ENCODE assay signal across 14 cellular contexts in the genomic region with DNA sequence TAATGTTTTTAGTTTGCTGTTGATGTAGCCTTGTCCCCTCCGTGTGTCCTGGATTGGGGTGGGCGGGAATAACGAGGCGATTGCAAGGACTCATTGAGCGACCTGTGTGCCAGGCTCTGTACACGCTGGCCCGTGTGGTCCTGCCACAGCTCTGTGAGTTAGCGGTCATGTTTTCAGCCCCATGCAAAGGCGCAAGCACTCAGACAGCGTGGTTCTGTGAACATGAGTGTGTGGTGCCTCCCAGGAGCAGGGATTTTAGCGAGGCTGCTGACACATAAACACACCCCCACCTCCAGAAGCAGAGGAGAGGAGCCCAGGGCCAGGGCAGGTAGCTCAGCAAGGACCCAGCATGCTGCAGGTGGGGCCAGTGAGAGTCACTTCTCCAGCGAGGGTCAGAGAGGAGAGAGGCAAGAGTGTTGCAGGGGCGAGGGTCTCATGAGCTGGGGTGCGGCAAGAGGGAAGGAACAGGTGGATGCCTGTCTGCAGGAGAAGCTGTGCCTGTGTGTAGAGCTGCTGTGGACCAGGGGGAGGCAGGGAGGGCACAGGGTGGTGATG.
DNase-seq lines count a peak whose midpoint lies in the region; ATAC-seq and TF ChIP-seq lines count a peak whose summit lies in the region.
"Had no signal": no experiment of that assay in that cellular context is flagged by ENCODE, and none has a peak within 500 bp of the region (broad histone marks: within the 10 kb centered on the region; RNA-seq: fewer than 3 reads in every experiment).

No MANE protein-coding gene starts in this region.

- H3K27me3 ChIP-seq in H9 (ENCODE audit: insufficient read depth, low read length) (no peaks in the 10 kb centered on the region; the same call in 1 of the 2 replicates), upper lobe of right lung (peaks cover 8% of the 10 kb centered on the region)
- no peaks in the 10 kb centered on the region for H3K27me3 ChIP-seq in CD8-positive, alpha-beta T cell (ENCODE audit: insufficient read depth, low read length)
- H3K27me3 ChIP-seq: BE2C had no signal

- intact Hi-C loops in upper lobe of right lung (cut with DNase I): no loop called here
- intact Hi-C loops in CD8-positive, alpha-beta T cell (cut with DNase I, micrococcal nuclease): no loop called here

- no peak overlapping the region for H2BK120ac ChIP-seq in H9 (ENCODE audit: low read depth, low read length, poor library complexity, severe bottlenecking)

- no peak overlapping the region for H3K23ac ChIP-seq in H9 (ENCODE audit: insufficient read length, low read depth, low read length)

- peak overlapping the region in 2 of 3 experiments; percentile 48 to 79; a peak in 3 of 7 replicates for H3K27ac Mint-ChIP-seq in H9
- no peak overlapping the region for H3K27ac Mint-ChIP-seq in CD8-positive, alpha-beta T cell

- H4K5ac ChIP-seq in H9 (ENCODE audit: insufficient read length, low read depth, low read length): no peak overlapping the region

- CTCF ChIA-PET in CD8-positive, alpha-beta T cell (lab: Charles Lee): no interaction called here

- no peak overlapping the region for H2BK20ac ChIP-seq in H9 (ENCODE audit: low read depth, low read length, poor library complexity, severe bottlenecking)

- no peaks in the 10 kb centered on the region for H3K4me1 ChIP-seq in H9 (ENCODE audit: insufficient read depth, low read length)
- H3K4me1 ChIP-seq in upper lobe of right lung: no peaks in the 10 kb centered on the region
- H3K4me1 ChIP-seq in CD8-positive, alpha-beta T cell (ENCODE audit: insufficient read depth, low read length): peaks cover 23% of the 10 kb centered on the region
- H3K4me1 ChIP-seq: BE2C had no signal

- no peak overlapping the region for H3K4me2 ChIP-seq in H9 (ENCODE audit: insufficient read depth, insufficient read length, low read length)

- H3K4me3 Mint-ChIP-seq in H9: no peak overlapping the region; a peak in 1 of 5 replicates
- no peak overlapping the region for H3K4me3 Mint-ChIP-seq in CD8-positive, alpha-beta T cell

- H3K27me3 Mint-ChIP-seq in H9 (ENCODE audit: low read depth): no peaks in the 10 kb centered on the region
- H3K27me3 Mint-ChIP-seq in CD8-positive, alpha-beta T cell (ENCODE audit: low read depth): no peaks in the 10 kb centered on the region

- H2BK12ac ChIP-seq in H9 (ENCODE audit: insufficient read length, low read depth, low read length): no peak overlapping the region

- H3K18ac ChIP-seq in H9 (ENCODE audit: insufficient read length, low read depth, low read length): no peak overlapping the region

- H3K4ac ChIP-seq in H9 (ENCODE audit: low read depth, low read length): no peak overlapping the region

- H3K79me2 ChIP-seq in H9 (ENCODE audit: insufficient read depth, low read length): no peaks in the 10 kb centered on the region

- H4K20me1 ChIP-seq in H9 (ENCODE audit: control insufficient read depth, insufficient read depth, insufficient read length): no peaks in the 10 kb centered on the region

- no peak overlapping the region for H2BK5ac ChIP-seq in H9 (ENCODE audit: insufficient read length, low read length)

- ATAC-seq in upper lobe of right lung: peak; percentile 10
- no peak for ATAC-seq in CD8-positive, alpha-beta T cell
- ATAC-seq: K562, Panc1 had no signal

- TF ChIP-seq CTCF in H9 (conservative IDR thresholded peaks at IDR 0.05) (no peak), coronary artery (IDR thresholded peaks at IDR 0.05) (no peak), upper lobe of right lung (IDR thresholded peaks at IDR 0.05) (no peak)
- no peak for TF ChIP-seq CTCF in CD8-positive, alpha-beta T cell (IDR thresholded peaks at IDR 0.05)

- H3T11ph ChIP-seq in H9 (ENCODE audit: low read length): no peak overlapping the region

- H3K9me3 ChIP-seq in H9 (ENCODE audit: control insufficient read depth, low read depth, low read length) (no peaks in the 10 kb centered on the region), upper lobe of right lung (no peaks in the 10 kb centered on the region)
- H3K9me3 ChIP-seq in CD8-positive, alpha-beta T cell (ENCODE audit: low read length): no peaks in the 10 kb centered on the region
- H3K9me3 ChIP-seq: BE2C had no signal

- no peak overlapping the region for H2AK5ac ChIP-seq in H9 (ENCODE audit: insufficient read length, low read length)

- H2BK15ac ChIP-seq in H9 (ENCODE audit: low read depth, low read length): no peak overlapping the region

- no peak overlapping the region for H4K91ac ChIP-seq in H9 (ENCODE audit: insufficient read length, low read depth, low read length)

- no peak overlapping the region for H3K9ac ChIP-seq in H9 (ENCODE audit: extremely low read depth, insufficient read length, low read length)

- H3K36me3 Mint-ChIP-seq in H9 (ENCODE audit: insufficient read depth in 1 of 3, low read depth in 3 of 3): no peaks in the 10 kb centered on the region
- H3K36me3 Mint-ChIP-seq in CD8-positive, alpha-beta T cell: peaks cover 2% of the 10 kb centered on the region

- no peak overlapping the region for H4K8ac ChIP-seq in H9 (replicated peaks; ENCODE audit: insufficient read length, low read depth, low read length)

- no peaks in the 10 kb centered on the region for H3K36me3 ChIP-seq in upper lobe of right lung
- no peaks in the 10 kb centered on the region for H3K36me3 ChIP-seq in CD8-positive, alpha-beta T cell (ENCODE audit: insufficient read depth, low read length)
- H3K36me3 ChIP-seq: BE2C had no signal

- H3K79me1 ChIP-seq in H9 (ENCODE audit: insufficient read depth, low read depth, low read length, poor library complexity, severe bottlenecking): no peaks in the 10 kb centered on the region

- no peak overlapping the region for H2AFZ ChIP-seq in H9 (ENCODE audit: low read length)

- peaks cover 0 to 6% of the 10 kb centered on the region in 2 experiments; a peak in 2 of 4 replicates for H3K4me1 Mint-ChIP-seq in H9
- peaks cover 30% of the 10 kb centered on the region for H3K4me1 Mint-ChIP-seq in CD8-positive, alpha-beta T cell (ENCODE audit: low read depth)

- no peak overlapping the region for H3K56ac ChIP-seq in H9 (ENCODE audit: insufficient read length, low read depth, low read length)

- WGBS in H9 (ENCODE audit: extremely low coverage, insufficient read length, low lambda C conversion rate): no CpG with 5 or more reads among the region's 14 CpGs

- H3K4me3 ChIP-seq in coronary artery (no peak overlapping the region), upper lobe of right lung (no peak overlapping the region)
- H3K4me3 ChIP-seq in CD8-positive, alpha-beta T cell (ENCODE audit: low read depth, low read length): no peak overlapping the region
- H3K4me3 ChIP-seq: K562 had no signal

- no peaks in the 10 kb centered on the region for H3K23me2 ChIP-seq in H9 (ENCODE audit: insufficient read length, low read depth, low read length, poor library complexity, severe bottlenecking)

- POLR2A ChIA-PET in CD8-positive, alpha-beta T cell (lab: Charles Lee): no interaction called here

- DNase-seq in H9 (peak; percentile 37), coronary artery (ENCODE audit: low spot score) (peak; percentile 38), mesenteric fat pad (ENCODE audit: low spot score) (peak; percentile 43), upper lobe of right lung (peak; percentile 42), kidney tubule cell (ENCODE audit: low spot score) (no peak), GF-D8 (lab: John Stamatoyannopoulos, UW) (no peak)
- DNase-seq in CD8-positive, alpha-beta T cell: no peak
- DNase-seq: BE2C, NCI-H1436 treated with DMSO at 0.1 percent for 48 hours, NCI-H2081, NCI-H510A treated with DMSO at 0.1 percent for 48 hours, SHP77 treated with DMSO at 0.1 percent for 48 hours had no signal

- H3K9me3 Mint-ChIP-seq in H9: no peaks in the 10 kb centered on the region; a peak in 1 of 5 replicates
- no peaks in the 10 kb centered on the region for H3K9me3 Mint-ChIP-seq in CD8-positive, alpha-beta T cell

- H3K27ac ChIP-seq in H9 (ENCODE audit: insufficient read length, low read depth, low read length) (no peak overlapping the region), coronary artery (no peak overlapping the region), upper lobe of right lung (no peak overlapping the region)
- no peak overlapping the region for H3K27ac ChIP-seq in CD8-positive, alpha-beta T cell (ENCODE audit: low read depth, low read length)

- peak overlapping the region; percentile 1; the same call in 1 of the 2 replicates for H3K14ac ChIP-seq in H9 (ENCODE audit: insufficient read depth, low read length)

Comparison
In these comparisons a context has a peak if more than half of its experiments do, and no peak if none do; other contexts are left out.
1. DNase-seq: peak in H9 (single experiment), coronary artery (single experiment), mesenteric fat pad (single experiment) and upper lobe of right lung (single experiment); none in kidney tubule cell (single experiment), GF-D8 (single experiment) and CD8-positive, alpha-beta T cell (0 of 7).